7 cellular contexts compared by ENCODE assay signal in the genomic region with DNA sequence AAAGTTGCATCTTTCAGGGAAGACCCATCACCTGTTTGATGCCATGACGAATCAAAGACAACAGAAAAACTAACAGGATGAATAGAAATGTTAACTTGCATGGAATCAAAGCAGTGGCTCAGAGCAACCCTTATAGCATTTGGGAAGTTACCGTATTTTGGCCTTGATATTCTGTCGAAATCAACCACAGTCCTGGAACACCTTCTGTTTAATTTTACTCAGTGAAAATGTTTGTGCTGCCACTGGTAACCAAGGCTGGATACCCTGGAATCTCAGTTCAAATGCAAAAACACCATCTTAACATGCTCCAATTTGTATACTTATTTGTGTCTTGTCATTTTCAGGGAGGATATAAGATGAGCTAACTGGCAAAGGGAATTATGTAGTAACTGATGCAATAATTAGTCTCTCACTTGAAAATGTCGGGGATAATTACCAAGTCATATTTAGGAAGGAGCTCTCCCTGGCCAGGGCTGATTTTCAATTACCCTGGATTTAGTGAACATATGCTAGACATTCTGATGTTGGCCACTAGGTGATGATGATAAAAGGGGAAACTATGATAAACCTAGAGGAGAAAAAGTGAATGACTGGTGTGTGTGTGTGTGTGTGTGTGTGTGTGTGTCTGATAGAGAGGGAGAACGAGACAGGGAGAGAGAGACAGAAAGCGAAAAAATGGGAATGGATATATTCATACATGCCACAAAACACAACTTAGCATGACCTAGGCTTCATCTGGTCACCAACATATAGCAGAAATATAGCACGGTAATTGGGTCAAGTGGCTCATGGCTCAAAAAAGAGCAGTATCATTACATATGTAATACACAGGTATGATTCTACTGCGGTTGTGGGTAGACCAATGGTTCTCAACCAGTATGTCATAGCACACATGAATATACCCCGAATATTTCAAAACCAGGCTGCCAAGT. TPM values are rescaled to one million over a fixed set of nuclear protein-coding genes. Genes with fewer than 3 reads are reported as not detected.
A peak's percentile ranks its signal among the peaks of the same experiment; 100 is the strongest.
DNase-seq lines count a peak whose midpoint lies in the region; ATAC-seq and TF ChIP-seq lines count a peak whose summit lies in the region.

No MANE protein-coding gene starts in this region.

- TF ChIP-seq CTCF in Loucy (conservative IDR thresholded peaks at IDR 0.05; ENCODE audit: low read length) (peak; percentile 51), mammary epithelial cell (conservative IDR thresholded peaks at IDR 0.05 in 1 of 2, IDR thresholded peaks at IDR 0.05 in 1 of 2; ENCODE audit: extremely low read depth in 1 of 2, insufficient read depth in 1 of 2, low read depth in 1 of 2, low read length in 2 of 2) (peak; percentile 50 to 64), smooth muscle cell (IDR thresholded peaks at IDR 0.05; ENCODE audit: borderline replicate concordance, insufficient read depth, poor library complexity, severe bottlenecking) (peak; percentile 34)

- no peak overlapping the region for H3K4me3 ChIP-seq in Loucy (ENCODE audit: low read length, poor library complexity, severe bottlenecking)
- no peak overlapping the region for H3K4me3 ChIP-seq in mammary epithelial cell (replicated peaks in 1 of 3; ENCODE audit: insufficient read depth in 1 of 3, low read depth in 2 of 3, low read length in 3 of 3)
- no peak overlapping the region for H3K4me3 ChIP-seq in smooth muscle cell

- H3K79me2 ChIP-seq in Loucy (ENCODE audit: insufficient read depth, low read length): no peaks in the 10 kb centered on the region
- H3K79me2 ChIP-seq in mammary epithelial cell (ENCODE audit: insufficient read depth, low read length): peaks cover 89% of the 10 kb centered on the region
- H3K79me2 ChIP-seq in smooth muscle cell (ENCODE audit: low read depth): peaks cover 83% of the 10 kb centered on the region

- intact Hi-C loops in mammary epithelial cell (cut with micrococcal nuclease) (loop anchor here (1.0 kb wide), 1 partner anchor 155 kb away; no protein-coding TSS in a partner anchor), posterior cingulate gyrus (cut with DNase I) (no loop called here), posterior vena cava (cut with DNase I) (no loop called here)

- H3K9me3 ChIP-seq in Loucy (ENCODE audit: insufficient read depth, low read depth, low read length): no peaks in the 10 kb centered on the region
- no peaks in the 10 kb centered on the region for H3K9me3 ChIP-seq in mammary epithelial cell (replicated peaks; ENCODE audit: insufficient read depth, low read length)
- H3K9me3 ChIP-seq in smooth muscle cell (replicated peaks; ENCODE audit: low read depth): no peaks in the 10 kb centered on the region

- WGBS in mammary epithelial cell (ENCODE audit: low coverage, missing lambda C conversion rate): 69% methylated on average over 9 of the region's 9 CpGs
- 83% methylated on average over 9 of the region's 9 CpGs for WGBS in smooth muscle cell (ENCODE audit: low lambda C conversion rate)

- dilution Hi-C loops in mammary epithelial cell (cut with HindIII; ENCODE audit: low sequenced_read_pairs): no loop called here

- no peak for DNase-seq in mammary epithelial cell
- DNase-seq in smooth muscle cell (lab: John Stamatoyannopoulos, UW; ENCODE audit: unreplicated experiment): no peak
- DNase-seq in posterior cingulate gyrus: no peak
- DNase-seq in stimulated activated CD4-positive, alpha-beta T cell treated with anti-CD3 and anti-CD28 coated beads, Interleukin-2, amount 100 ng/mL, for 24 hours: no peak
- no peak for DNase-seq in posterior vena cava (ENCODE audit: low spot score)

- H3K9me2 ChIP-seq in Loucy (replicated peaks; ENCODE audit: low read depth, low read length): no peaks in the 10 kb centered on the region

- in situ Hi-C loops in mammary epithelial cell (cut with MboI; ENCODE audit: low sequenced_read_pairs in 2 of 2): no loop called here

- no TSS peak for BruUV-seq in mammary epithelial cell (replicated peaks; lab: Mats Ljungman, UMichigan)

- H3K4me2 ChIP-seq in Loucy (ENCODE audit: low read depth, low read length, poor library complexity, severe bottlenecking): no peak overlapping the region
- H3K4me2 ChIP-seq in mammary epithelial cell (ENCODE audit: insufficient read depth, low read depth, low read length): no peak overlapping the region
- H3K4me2 ChIP-seq in smooth muscle cell: no peak overlapping the region

- no peak overlapping the region for H2AFZ ChIP-seq in Loucy (ENCODE audit: low read length)
- H2AFZ ChIP-seq in mammary epithelial cell (ENCODE audit: low read depth, low read length): no peak overlapping the region
- H2AFZ ChIP-seq in smooth muscle cell (ENCODE audit: low read depth): no peak overlapping the region

- H3K36me3 ChIP-seq in Loucy (ENCODE audit: insufficient read depth, low read length): no peaks in the 10 kb centered on the region
- no peaks in the 10 kb centered on the region for H3K36me3 ChIP-seq in mammary epithelial cell (ENCODE audit: insufficient read depth, low read length)
- no peaks in the 10 kb centered on the region for H3K36me3 ChIP-seq in smooth muscle cell (ENCODE audit: low read depth)

- H4K20me1 ChIP-seq in Loucy (ENCODE audit: insufficient read depth, low read length, poor library complexity, severe bottlenecking) (no peaks in the 10 kb centered on the region), mammary epithelial cell (ENCODE audit: insufficient read depth, low read length) (no peaks in the 10 kb centered on the region), smooth muscle cell (ENCODE audit: low read depth) (peaks cover 92% of the 10 kb centered on the region)

- H3K4me1 ChIP-seq in Loucy (ENCODE audit: insufficient read depth, low read length, poor library complexity, severe bottlenecking): no peaks in the 10 kb centered on the region
- H3K4me1 ChIP-seq in mammary epithelial cell (ENCODE audit: insufficient read depth, low read length): peaks cover 6% of the 10 kb centered on the region
- H3K4me1 ChIP-seq in smooth muscle cell (ENCODE audit: low read depth): peaks cover 4% of the 10 kb centered on the region

- CTCF ChIA-PET in mammary epithelial cell (lab: Charles Lee; ENCODE audit: low non-redundant PET): interaction anchor here (0.6 to 0.7 kb wide), 3 partner anchors 19 to 98 kb away, joined by 3 to 6 read pairs (median 4); a partner anchor contains a TSS

- peak; percentile 55 for ATAC-seq in GM19328 (IDR thresholded peaks at IDR 0.05; ENCODE audit: unreplicated experiment)

- H3K27ac ChIP-seq in mammary epithelial cell (ENCODE audit: insufficient read depth, low read depth, low read length) (no peak overlapping the region), smooth muscle cell (ENCODE audit: low read depth) (no peak overlapping the region)

- H3K9ac ChIP-seq in Loucy (ENCODE audit: low read depth, low read length, poor library complexity, severe bottlenecking): no peak overlapping the region
- no peak overlapping the region for H3K9ac ChIP-seq in mammary epithelial cell (ENCODE audit: insufficient read depth, low read length)
- no peak overlapping the region for H3K9ac ChIP-seq in smooth muscle cell (ENCODE audit: low read depth)

- H3K27me3 ChIP-seq in Loucy (ENCODE audit: insufficient read depth, low read length, poor library complexity, severe bottlenecking) (no peaks in the 10 kb centered on the region), mammary epithelial cell (ENCODE audit: insufficient read depth, low read length) (no peaks in the 10 kb centered on the region), smooth muscle cell (ENCODE audit: low read depth) (no peaks in the 10 kb centered on the region)

- no peaks in the 10 kb centered on the region for H3F3A ChIP-seq in Loucy (ENCODE audit: low read depth)
- peaks cover 4% of the 10 kb centered on the region for H3F3A ChIP-seq in smooth muscle cell (ENCODE audit: low read depth)

RNA-seq across cellular contexts. Expression of a gene that starts 19.0 kb away (rescaled TPM):
- total RNA-seq in mammary epithelial cell: 10 to 100 TPM; 23.2 to 50.5 TPM
- polyA plus RNA-seq in mammary epithelial cell: 8.6 TPM
- polyA minus RNA-seq in mammary epithelial cell: 50.8 TPM
- 49.9 and 68.9 TPM in 2 replicates for total RNA-seq in smooth muscle cell
- 7.8 and 13.3 TPM in 2 replicates for polyA plus RNA-seq in smooth muscle cell
- total RNA-seq in posterior vena cava: 10 to 100 TPM; 26.3 to 34.9 TPM
